In the genomic region with DNA sequence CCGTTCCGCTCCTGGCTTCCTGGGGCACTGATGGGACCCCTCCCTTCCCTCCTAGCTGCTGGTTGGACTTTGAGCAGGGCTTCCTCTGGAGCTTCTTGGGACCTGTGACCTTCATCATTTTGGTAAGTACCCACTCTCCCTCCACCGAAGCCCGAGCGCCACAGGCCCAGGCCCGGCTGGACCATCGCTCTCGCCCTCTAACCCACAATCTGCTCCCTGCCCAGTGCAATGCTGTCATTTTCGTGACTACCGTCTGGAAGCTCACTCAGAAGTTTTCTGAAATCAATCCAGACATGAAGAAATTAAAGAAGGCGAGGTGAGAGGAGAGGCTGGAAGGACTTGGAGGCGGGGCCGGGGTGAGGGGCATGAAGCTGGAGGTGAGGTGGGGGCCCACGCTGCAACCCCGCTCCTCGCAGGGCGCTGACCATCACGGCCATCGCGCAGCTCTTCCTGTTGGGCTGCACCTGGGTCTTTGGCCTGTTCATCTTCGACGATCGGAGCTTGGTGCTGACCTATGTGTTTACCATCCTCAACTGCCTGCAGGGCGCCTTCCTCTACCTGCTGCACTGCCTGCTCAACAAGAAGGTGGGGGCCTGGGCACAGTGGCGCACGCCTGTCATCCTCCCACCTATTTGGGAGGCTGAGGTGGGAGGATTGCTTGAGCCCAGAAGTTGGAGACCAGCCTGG, we compare ENCODE assay signal across 8 cellular contexts. TPM values are rescaled to one million over a fixed set of nuclear protein-coding genes. Genes with fewer than 3 reads are reported as not detected.
DNase-seq lines count a peak whose midpoint lies in the region; ATAC-seq and TF ChIP-seq lines count a peak whose summit lies in the region.

No MANE protein-coding gene starts in this region.

- H3K4me1 ChIP-seq in BLaER1 = peaks cover 68% of the 10 kb centered on the region
- H3K4me1 ChIP-seq in naive thymus-derived CD4-positive, alpha-beta T cell (ENCODE audit: control insufficient read depth in 2 of 2, insufficient read depth in 2 of 2, low read length in 2 of 2) = peaks cover 8 to 33% of the 10 kb centered on the region in 2 donors

- H3K4me1 Mint-ChIP-seq in naive thymus-derived CD4-positive, alpha-beta T cell = peaks cover 6 to 34% (median 21%) of the 10 kb centered on the region in 7 donors

- peak overlapping the region; percentile 45 for H3K9ac ChIP-seq in BLaER1

- no peaks in the 10 kb centered on the region for H3K27me3 ChIP-seq in BLaER1
- H3K27me3 ChIP-seq in naive thymus-derived CD4-positive, alpha-beta T cell (ENCODE audit: control insufficient read depth in 2 of 2, insufficient read depth in 2 of 2, low read length in 2 of 2) = no peaks in the 10 kb centered on the region

- peaks cover 95% of the 10 kb centered on the region for H3K36me3 ChIP-seq in BLaER1
- H3K36me3 ChIP-seq in naive thymus-derived CD4-positive, alpha-beta T cell (ENCODE audit: control insufficient read depth in 2 of 3, insufficient read depth in 3 of 3, low read length in 3 of 3) = peaks cover 47 to 97% (median 64%) of the 10 kb centered on the region in 3 experiments

- intact Hi-C loops in naive thymus-derived CD4-positive, alpha-beta T cell (cut with micrococcal nuclease) = loop anchor here (1.0 to 5.0 kb wide), 7 partner anchors 13 to 270 kb away; a partner anchor contains a TSS

- CTCF ChIA-PET in naive thymus-derived CD4-positive, alpha-beta T cell (lab: Charles Lee) = interaction anchor here (0.6 to 4.9 kb wide), 11 partner anchors 13 to 270 kb away, joined by 3 to 81 read pairs (median 5); a partner anchor contains a TSS

- no peak overlapping the region for H3K4me3 Mint-ChIP-seq in naive thymus-derived CD4-positive, alpha-beta T cell

- H3K9me3 ChIP-seq in BLaER1 = no peaks in the 10 kb centered on the region
- H3K9me3 ChIP-seq in naive thymus-derived CD4-positive, alpha-beta T cell (ENCODE audit: control insufficient read depth in 2 of 3, low read length in 3 of 3) = no peaks in the 10 kb centered on the region

- TF ChIP-seq POLR2A in GM18526 (IDR thresholded peaks at IDR 0.05; ENCODE audit: extremely low read depth, insufficient read length) = peak; percentile 5

- H3K27ac Mint-ChIP-seq in naive thymus-derived CD4-positive, alpha-beta T cell = peak overlapping the region in 8 of 9 donors; percentile 12 to 85 (median 66)

- no peaks in the 10 kb centered on the region for H3K27me3 Mint-ChIP-seq in naive thymus-derived CD4-positive, alpha-beta T cell

- H3K36me3 Mint-ChIP-seq in naive thymus-derived CD4-positive, alpha-beta T cell = peaks cover 4 to 50% (median 21%) of the 10 kb centered on the region in 5 donors

- no peak for DNase-seq in naive thymus-derived CD4-positive, alpha-beta T cell
- DNase-seq in DMS 273 (lab: John Stamatoyannopoulos, UW; ENCODE audit: unreplicated experiment) = no peak
- no peak for DNase-seq in HuH-7.5 (ENCODE audit: low spot score)
- DNase-seq in AML-193 (lab: John Stamatoyannopoulos, UW) = no peak

- ATAC-seq in naive thymus-derived CD4-positive, alpha-beta T cell = no peak
- ATAC-seq in GM18520 (IDR thresholded peaks at IDR 0.05; ENCODE audit: unreplicated experiment) = no peak

- peak overlapping the region; percentile 65 for H3K4me2 ChIP-seq in BLaER1

- POLR2A ChIA-PET in naive thymus-derived CD4-positive, alpha-beta T cell (lab: Charles Lee) = interaction anchor here (0.8 to 3.4 kb wide), 9 partner anchors 9 to 270 kb away, joined by 3 to 18 read pairs (median 6); a partner anchor contains a TSS

- H3K27ac ChIP-seq in BLaER1 = peak overlapping the region; percentile 57
- peak overlapping the region; percentile 73 for H3K27ac ChIP-seq in angular gyrus (ENCODE audit: low read depth, low read length)
- H3K27ac ChIP-seq in naive thymus-derived CD4-positive, alpha-beta T cell (ENCODE audit: low read depth, low read length) = peak overlapping the region; percentile 32

- H3K9me3 Mint-ChIP-seq in naive thymus-derived CD4-positive, alpha-beta T cell = no peaks in the 10 kb centered on the region

- H3K4me3 ChIP-seq in BLaER1 = no peak overlapping the region
- H3K4me3 ChIP-seq in naive thymus-derived CD4-positive, alpha-beta T cell (ENCODE audit: low read length) = no peak overlapping the region

- H4K20me1 ChIP-seq in BLaER1 = peaks cover 59% of the 10 kb centered on the region

RNA-seq across cellular contexts. Expression of a gene that starts 12.4 kb away (rescaled TPM):
- 100 to 1,000 TPM; 135 to 288 (median 215) TPM for total RNA-seq in naive thymus-derived CD4-positive, alpha-beta T cell
- 100 to 1,000 TPM in 1 of 2 donors, 10 to 100 TPM in 1; 98.6 to 134 TPM for polyA plus RNA-seq in naive thymus-derived CD4-positive, alpha-beta T cell

RNA-seq across cellular contexts. Expression of a gene that starts 25.5 kb away (rescaled TPM):
- total RNA-seq in naive thymus-derived CD4-positive, alpha-beta T cell = 1,000 to 10,000 TPM in 1 of 5 experiments, 100 to 1,000 TPM in 4; 128 to 1,529 (median 215) TPM
- 100 to 1,000 TPM; 122 to 214 TPM for polyA plus RNA-seq in naive thymus-derived CD4-positive, alpha-beta T cell

RNA-seq across cellular contexts. Expression of a gene that starts 26.3 kb away (rescaled TPM):
- 100 to 1,000 TPM; 194 to 211 (median 206) TPM for total RNA-seq in naive thymus-derived CD4-positive, alpha-beta T cell
- polyA plus RNA-seq in naive thymus-derived CD4-positive, alpha-beta T cell = 10 to 100 TPM; 47.2 to 88.2 TPM
